Comparison of ENCODE assay signal across 2 cellular contexts in genomic region chr7:13130906-13131305, GRCh38.
A peak's percentile ranks its signal among the peaks of the same experiment; 100 is the strongest.
DNase-seq lines count a peak whose midpoint lies in the region; ATAC-seq, FAIRE-seq and TF ChIP-seq lines count a peak whose summit lies in the region.
"Not testable (repeated sequence)": the region's sequence is repeated elsewhere in the genome, so short reads cannot be mapped to it uniquely, and the experiment has no call there.

No MANE protein-coding gene starts in this region.

- not testable (repeated sequence) for H3K36me3 ChIP-seq in HEK293 (ENCODE audit: control insufficient read depth in 2 of 2, insufficient read depth in 1 of 2, low read length in 2 of 2); K562 (ENCODE audit: control insufficient read depth, insufficient read depth, low read length)

- not testable (repeated sequence) for TF ChIP-seq POLR2A in K562 (conservative IDR thresholded peaks at IDR 0.05)

- not testable (repeated sequence) for H4K20me1 ChIP-seq in K562 (replicated peaks; ENCODE audit: control insufficient read depth, insufficient read depth, low read length)

- CTCF ChIA-PET in HEK293 (lab: Yijun Ruan, JAX); K562 (lab: Yijun Ruan, JAX; ENCODE audit: low intra/inter-chr PET ratio): not testable (repeated sequence)

- H2AFZ ChIP-seq in K562 (ENCODE audit: low read depth, low read length) = not testable (repeated sequence)

- not testable (repeated sequence) for H3K4me2 ChIP-seq in K562 (ENCODE audit: insufficient read depth, low read length)

- H3K4me1 ChIP-seq in HEK293 (ENCODE audit: control insufficient read depth, insufficient read depth, low read length); K562 (replicated peaks in 1 of 2; ENCODE audit: control insufficient read depth in 2 of 2, insufficient read depth in 2 of 2, low read length in 2 of 2): not testable (repeated sequence)

- not testable (repeated sequence) for H3K4me3 ChIP-seq in HEK293 (ENCODE audit: low read depth, low read length); K562

- DNase-seq in K562 (ENCODE audit: extremely low read depth in 1 of 4, low spot score in 3 of 4) = not testable (repeated sequence)

- not testable (repeated sequence) for TF ChIP-seq EP300 in K562 (IDR thresholded peaks at IDR 0.05; ENCODE audit: low read length)

- H3K9me1 ChIP-seq in K562 (ENCODE audit: control insufficient read depth, insufficient read depth, low read length) = not testable (repeated sequence)

- not testable (repeated sequence) for BruUV-seq in K562 (replicated peaks; lab: Mats Ljungman, UMichigan)

- not testable (repeated sequence) for TF ChIP-seq RAD21 in K562 (CRISPR knock-in tag; conservative IDR thresholded peaks at IDR 0.05 in 1 of 2, IDR thresholded peaks at IDR 0.05 in 1 of 2)

- not testable (repeated sequence) for H3K79me2 ChIP-seq in K562 (ENCODE audit: control insufficient read depth, insufficient read depth, low read length)

- POLR2A ChIA-PET in HEK293 (lab: Yijun Ruan, JAX); K562 (lab: Yijun Ruan, JAX): not testable (repeated sequence)

- H3K9me3 ChIP-seq in HEK293 (ENCODE audit: control insufficient read depth, insufficient read depth, low read depth, low read length); K562 (replicated peaks; ENCODE audit: control insufficient read depth, insufficient read depth, low read depth, low read length): not testable (repeated sequence)

- not testable (repeated sequence) for ATAC-seq in K562

- FAIRE-seq in K562 (lab: Jason Lieb, UNC) = not testable (repeated sequence)

- intact Hi-C loops in K562 (cut with micrococcal nuclease) = not testable (repeated sequence)

- WGBS in K562 (ENCODE audit: insufficient coverage, low coverage, missing lambda C conversion rate) = 25% methylated on average over 2 of the region's 3 CpGs

- not testable (repeated sequence) for H3K27ac ChIP-seq in HEK293 (ENCODE audit: extremely low read depth, low read depth, low read length); K562 (ENCODE audit: extremely low read depth, low read depth, low read length)

- not testable (repeated sequence) for H3K9ac ChIP-seq in K562 (ENCODE audit: insufficient read depth in 1 of 2, low read depth in 2 of 2, low read length in 2 of 2)

- not testable (repeated sequence) for H3K27me3 ChIP-seq in K562 (ENCODE audit: control insufficient read depth in 2 of 2, insufficient read depth in 2 of 2, low read length in 2 of 2)

- in situ Hi-C loops in K562 (cut with MboI) = not testable (repeated sequence)

- not testable (repeated sequence) for TF ChIP-seq CTCF in HEK293 (tag by site-specific recombination; IDR thresholded peaks at IDR 0.05); K562 (IDR thresholded peaks at IDR 0.05 in 2 of 3, conservative IDR thresholded peaks at IDR 0.05 in 1 of 3; ENCODE audit: insufficient read depth in 2 of 3, low read depth in 1 of 3, low read length in 3 of 3)

TF ChIP-seq in HEK293, 187 proteins besides CTCF, POLR2A, EP300 and RAD21:
- peak; percentile 79 for TF ChIP-seq PRDM1 (tag by site-specific recombination; IDR thresholded peaks at IDR 0.05)

TF ChIP-seq in K562, 482 proteins besides CTCF, POLR2A, EP300 and RAD21:
- TF ChIP-seq, protein P1, sequence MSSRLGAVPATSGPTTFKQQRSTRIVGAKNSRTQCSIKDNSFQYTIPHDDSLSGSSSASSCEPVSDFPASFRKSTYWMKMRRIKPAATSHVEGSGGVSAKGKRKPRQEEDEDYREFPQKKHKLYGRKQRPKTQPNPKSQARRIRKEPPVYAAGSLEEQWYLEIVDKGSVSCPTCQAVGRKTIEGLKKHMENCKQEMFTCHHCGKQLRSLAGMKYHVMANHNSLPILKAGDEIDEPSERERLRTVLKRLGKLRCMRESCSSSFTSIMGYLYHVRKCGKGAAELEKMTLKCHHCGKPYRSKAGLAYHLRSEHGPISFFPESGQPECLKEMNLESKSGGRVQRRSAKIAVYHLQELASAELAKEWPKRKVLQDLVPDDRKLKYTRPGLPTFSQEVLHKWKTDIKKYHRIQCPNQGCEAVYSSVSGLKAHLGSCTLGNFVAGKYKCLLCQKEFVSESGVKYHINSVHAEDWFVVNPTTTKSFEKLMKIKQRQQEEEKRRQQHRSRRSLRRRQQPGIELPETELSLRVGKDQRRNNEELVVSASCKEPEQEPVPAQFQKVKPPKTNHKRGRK (tag; IDR thresholded peaks at IDR 0.05) = 0 out of 2 replicates have a peak, but pooled peaks have one; percentile 51
